ENCODE assay signal across 8 cellular contexts in genomic region chr2:37832590-37833197, GRCh38.
DNase-seq lines count a peak whose midpoint lies in the region; ATAC-seq, FAIRE-seq and TF ChIP-seq lines count a peak whose summit lies in the region.

No MANE protein-coding gene starts in this region.

- no peak overlapping the region for H3K4me2 ChIP-seq in endothelial cell of umbilical vein (ENCODE audit: insufficient read depth, low read length)

- CTCF ChIA-PET in endothelial cell of umbilical vein (lab: Charles Lee) = interaction anchor here (0.5 to 11.5 kb wide), 88 partner anchors 8 to 668 kb away, joined by 3 to 506 read pairs (median 5); partner anchors contain the start of gene CDC42EP3

- intact Hi-C loops in endothelial cell of umbilical vein (cut with micrococcal nuclease) = loop anchor here (1.0 to 5.0 kb wide), 6 partner anchors 20 to 436 kb away; no protein-coding TSS in a partner anchor

- no peaks in the 10 kb centered on the region for H3K36me3 ChIP-seq in endothelial cell of umbilical vein (ENCODE audit: control insufficient read depth in 2 of 2, extremely low read depth in 1 of 2, insufficient read depth in 2 of 2, low read length in 2 of 2)

- no peaks in the 10 kb centered on the region for H3K79me2 ChIP-seq in endothelial cell of umbilical vein (ENCODE audit: control insufficient read depth, insufficient read depth, low read length)

- no peaks in the 10 kb centered on the region for H3K9me3 ChIP-seq in endothelial cell of umbilical vein (replicated peaks; ENCODE audit: control insufficient read depth, insufficient read depth, low read length)

- peak; percentile 62 for ATAC-seq in GM18861 (IDR thresholded peaks at IDR 0.05; ENCODE audit: unreplicated experiment)

- H3K4me3 ChIP-seq in endothelial cell of umbilical vein (replicated peaks in 1 of 3; ENCODE audit: insufficient read depth in 1 of 3, low read depth in 1 of 3, low read length in 3 of 3) = no peak overlapping the region

- DNase-seq in 8988T (peak; percentile 62), HuH-7 (ENCODE audit: low spot score) (peak; percentile 60), NOMO-1 treated with dmso at 0.1 percent for 144 hours (lab: John Stamatoyannopoulos, UW; ENCODE audit: unreplicated experiment) (peak; percentile 38), endothelial cell of umbilical vein (ENCODE audit: low read depth, low spot score) (peak; percentile 85), mucosa of gallbladder (ENCODE audit: low spot score) (peak; percentile 92)
- DNase-seq in activated CD8-positive, alpha-beta memory T cell treated with anti-CD3 and anti-CD28 coated beads for 4 hours (ENCODE audit: low read depth in 2 of 2) = peak; percentile 61 to 70
- DNase-seq in stimulated activated CD8-positive, alpha-beta memory T cell treated with anti-CD3 and anti-CD28 coated beads, Interleukin-7, amount 100 ng/mL, for 1 hour (ENCODE audit: low read depth in 2 of 2) = peak; percentile 58 to 81

- H3K4me1 ChIP-seq in endothelial cell of umbilical vein (ENCODE audit: control insufficient read depth, extremely low read depth, insufficient read depth, low read length) = peaks cover 30% of the 10 kb centered on the region

- POLR2A ChIA-PET in endothelial cell of umbilical vein (lab: Charles Lee) = interaction anchor here (0.5 to 1.4 kb wide), 5 partner anchors 200 to 494 kb away, joined by 3 to 6 read pairs (median 4); no protein-coding TSS in a partner anchor

- H3K27me3 ChIP-seq in endothelial cell of umbilical vein (ENCODE audit: control insufficient read depth in 2 of 2, insufficient read depth in 2 of 2, low read length in 2 of 2) = no peaks in the 10 kb centered on the region

- no peak overlapping the region for H3K27ac ChIP-seq in endothelial cell of umbilical vein (ENCODE audit: insufficient read depth, low read depth, low read length)

- H3K9me1 ChIP-seq in endothelial cell of umbilical vein (replicated peaks; ENCODE audit: control insufficient read depth, extremely low read depth, insufficient read depth, low read length) = no peaks in the 10 kb centered on the region

- FAIRE-seq in endothelial cell of umbilical vein (lab: Jason Lieb, UNC) = peak; percentile 81

- dilution Hi-C loops in endothelial cell of umbilical vein (cut with MboI; ENCODE audit: extremely low pct_ligation_motif_present, low sequenced_read_pairs) = no loop called here

- no peak overlapping the region for H3K9ac ChIP-seq in endothelial cell of umbilical vein (replicated peaks; ENCODE audit: extremely low read depth, insufficient read depth, low read length)

- TF ChIP-seq POLR2A in endothelial cell of umbilical vein (IDR thresholded peaks at IDR 0.05; ENCODE audit: low read depth, low read length) = no peak

- peak; percentile 71 to 77 for TF ChIP-seq CTCF in endothelial cell of umbilical vein (IDR thresholded peaks at IDR 0.05; ENCODE audit: extremely low read depth in 1 of 2, insufficient read depth in 1 of 2, low read depth in 1 of 2, low read length in 2 of 2)

- BruUV-seq in endothelial cell of umbilical vein (replicated peaks; lab: Mats Ljungman, UMichigan) = no TSS peak

- H2AFZ ChIP-seq in endothelial cell of umbilical vein (ENCODE audit: low read depth, low read length) = peak overlapping the region; percentile 56

- no peaks in the 10 kb centered on the region for H4K20me1 ChIP-seq in endothelial cell of umbilical vein (replicated peaks; ENCODE audit: control insufficient read depth, extremely low read depth, insufficient read depth, low read length)

TF ChIP-seq in endothelial cell of umbilical vein, 7 proteins besides CTCF, POLR2A, EP300 and RAD21:
- TF ChIP-seq GATA2 (IDR thresholded peaks at IDR 0.05; ENCODE audit: insufficient read depth, insufficient read length, low read depth, low read length) (peak; percentile 28), JUN (IDR thresholded peaks at IDR 0.05; ENCODE audit: borderline replicate concordance, insufficient read depth, insufficient read length, low read depth) (no peak), FOS (IDR thresholded peaks at IDR 0.05; ENCODE audit: borderline replicate concordance, insufficient read depth, low read length) (no peak)
TF ChIP-seq in endothelial cell of umbilical vein: peak in this region for 1.

Comparison
In these comparisons a context has a peak if more than half of its experiments do, and no peak if none do; other contexts are left out.
1. DNase-seq: peak in every context shown above with its lines; median percentile 92 in mucosa of gallbladder; 85 in endothelial cell of umbilical vein; 70 in stimulated activated CD8-positive, alpha-beta memory T cell treated with anti-CD3 and anti-CD28 coated beads, Interleukin-7, amount 100 ng/mL, for 1 hour; 66 in activated CD8-positive, alpha-beta memory T cell treated with anti-CD3 and anti-CD28 coated beads for 4 hours; 62 in 8988T; 60 in HuH-7; 38 in NOMO-1 treated with dmso at 0.1 percent for 144 hours.